8 cellular contexts compared by ENCODE assay signal in genomic region chr12:57621497-57622292, GRCh38. TPM values are rescaled to one million over a fixed set of nuclear protein-coding genes. Genes with fewer than 3 reads are reported as not detected.
DNase-seq lines count a peak whose midpoint lies in the region; ATAC-seq and TF ChIP-seq lines count a peak whose summit lies in the region.

No MANE protein-coding gene starts in this region.

- no peak overlapping the region for H3K27ac ChIP-seq in HEK293 (ENCODE audit: extremely low read depth, low read depth, low read length)
- no peak overlapping the region for H3K27ac ChIP-seq in Panc1 (ENCODE audit: low read length)
- no peak overlapping the region for H3K27ac ChIP-seq in cardiac muscle cell

- intact Hi-C loops in Caco-2 (cut with micrococcal nuclease; ENCODE audit: unreplicated experiment) (loop anchor here (1.0 to 5.0 kb wide), 2 partner anchors 38 to 99 kb away; partner anchors contain the start of genes DDIT3 and MBD6), Panc1 (cut with micrococcal nuclease; ENCODE audit: unreplicated experiment) (loop anchor here (1.0 to 5.0 kb wide), 2 partner anchors 38 to 164 kb away; partner anchors contain the start of genes GLI1 and INHBE)

- DNase-seq in Caco-2 (peak; percentile 59 to 81), Panc1 (ENCODE audit: low read depth, low spot score) (no peak), cardiac muscle cell (ENCODE audit: low read depth in 1 of 2, low spot score in 1 of 2) (peak; percentile 53 to 79), progenitor cell of endocrine pancreas (ENCODE audit: low spot score, unreplicated experiment) (peak; percentile 67)
- DNase-seq in activated naive CD4-positive, alpha-beta T cell treated with anti-CD3 and anti-CD28 coated beads, Interleukin-2, amount 50 U/mL, for 16 hours = peak; percentile 68

- H3K36me3 ChIP-seq in Caco-2 (ENCODE audit: control insufficient read depth, insufficient read depth, low read length) (no peaks in the 10 kb centered on the region), HEK293 (ENCODE audit: control insufficient read depth in 2 of 2, insufficient read depth in 1 of 2, low read length in 2 of 2) (peaks cover 0 to 49% of the 10 kb centered on the region in 2 experiments; a peak in 1 of 3 replicates), Panc1 (ENCODE audit: control insufficient read depth, insufficient read depth, low read length) (no peaks in the 10 kb centered on the region), cardiac muscle cell (no peaks in the 10 kb centered on the region)

- H3K27me3 Mint-ChIP-seq in Caco-2 (ENCODE audit: insufficient read depth, unreplicated experiment) (peaks cover 26% of the 10 kb centered on the region), progenitor cell of endocrine pancreas (peaks cover 100% of the 10 kb centered on the region)

- in situ Hi-C loops in Panc1 (cut with HindIII; ENCODE audit: low pct_unique_long_range_greater_than_20kb, low sequenced_read_pairs) = no loop called here

- H3K4me1 ChIP-seq in Caco-2 = no peaks in the 10 kb centered on the region; the same call in 1 of the 2 replicates
- no peaks in the 10 kb centered on the region for H3K4me1 ChIP-seq in HEK293 (ENCODE audit: control insufficient read depth, insufficient read depth, low read length)
- H3K4me1 ChIP-seq in Panc1 (ENCODE audit: control insufficient read depth, insufficient read depth, low read length) = peaks cover 13% of the 10 kb centered on the region
- H3K4me1 ChIP-seq in cardiac muscle cell (ENCODE audit: low read depth) = peaks cover 5% of the 10 kb centered on the region

- no peaks in the 10 kb centered on the region for H3K36me3 Mint-ChIP-seq in Caco-2 (ENCODE audit: insufficient read depth, unreplicated experiment)
- H3K36me3 Mint-ChIP-seq in progenitor cell of endocrine pancreas (ENCODE audit: insufficient read depth) = peaks cover 5% of the 10 kb centered on the region

- H3K4me3 ChIP-seq in Caco-2 (ENCODE audit: low read depth, low read length) (peak overlapping the region; percentile 34), HEK293 (ENCODE audit: low read depth, low read length) (peak overlapping the region; percentile 29), Panc1 (ENCODE audit: low read depth in 2 of 2, low read length in 2 of 2) (peak overlapping the region; percentile 18 to 53), cardiac muscle cell (peak overlapping the region; percentile 27)

- H3K9me3 ChIP-seq in Caco-2 = no peaks in the 10 kb centered on the region
- H3K9me3 ChIP-seq in HEK293 (ENCODE audit: control insufficient read depth, insufficient read depth, low read depth, low read length) = no peaks in the 10 kb centered on the region
- H3K9me3 ChIP-seq in Panc1 (ENCODE audit: control insufficient read depth, insufficient read depth, low read depth, low read length) = no peaks in the 10 kb centered on the region
- H3K9me3 ChIP-seq in cardiac muscle cell (ENCODE audit: low read depth) = no peaks in the 10 kb centered on the region

- ATAC-seq in Panc1 = peak; percentile 88
- ATAC-seq in GM21717 (IDR thresholded peaks at IDR 0.05; ENCODE audit: unreplicated experiment) = no peak
- ATAC-seq in HG03280 (IDR thresholded peaks at IDR 0.05; ENCODE audit: unreplicated experiment) = no peak

- BruUV-seq in Caco-2 (replicated peaks; lab: Mats Ljungman, UMichigan) = no TSS peak
- no TSS peak for BruUV-seq in Panc1 (replicated peaks; lab: Mats Ljungman, UMichigan)

- H3K4me3 Mint-ChIP-seq in Caco-2 (ENCODE audit: unreplicated experiment) (peak overlapping the region; percentile 75), progenitor cell of endocrine pancreas (ENCODE audit: low read depth) (peak overlapping the region; percentile 66)

- TF ChIP-seq CTCF in Caco-2 (IDR thresholded peaks at IDR 0.05; ENCODE audit: insufficient read depth in 1 of 2, low read depth in 1 of 2, low read length in 1 of 2, severe bottlenecking in 1 of 2, unreplicated experiment in 1 of 2) = peak; percentile 85 to 94
- TF ChIP-seq CTCF in HEK293 (tag by site-specific recombination; IDR thresholded peaks at IDR 0.05) = peak; percentile 93
- TF ChIP-seq CTCF in Panc1 (IDR thresholded peaks at IDR 0.05) = peak; percentile 98
- TF ChIP-seq CTCF in cardiac muscle cell (IDR thresholded peaks at IDR 0.05; ENCODE audit: low read depth, low read length) = peak; percentile 93
- TF ChIP-seq CTCF in progenitor cell of endocrine pancreas (IDR thresholded peaks at IDR 0.05; ENCODE audit: unreplicated experiment) = peak; percentile 91

- no peak overlapping the region for H3K27ac Mint-ChIP-seq in Caco-2 (ENCODE audit: unreplicated experiment)
- H3K27ac Mint-ChIP-seq in progenitor cell of endocrine pancreas = no peak overlapping the region

- H3K4me1 Mint-ChIP-seq in Caco-2 (ENCODE audit: low read depth, unreplicated experiment) = peaks cover 7% of the 10 kb centered on the region
- H3K4me1 Mint-ChIP-seq in progenitor cell of endocrine pancreas (ENCODE audit: low read depth) = peaks cover 11% of the 10 kb centered on the region

- H3K27me3 ChIP-seq in Caco-2 (replicated peaks; ENCODE audit: control insufficient read depth, insufficient read depth, low read length) (peaks cover 4% of the 10 kb centered on the region), Panc1 (ENCODE audit: control insufficient read depth, insufficient read depth, low read length) (no peaks in the 10 kb centered on the region), cardiac muscle cell (peaks cover 100% of the 10 kb centered on the region)

- no peaks in the 10 kb centered on the region for H3K9me3 Mint-ChIP-seq in Caco-2 (ENCODE audit: unreplicated experiment)
- H3K9me3 Mint-ChIP-seq in progenitor cell of endocrine pancreas (ENCODE audit: low read depth) = no peaks in the 10 kb centered on the region

- POLR2A ChIA-PET in Caco-2 (lab: Charles Lee) (no interaction called here), HEK293 (lab: Yijun Ruan, JAX) (interaction anchor here (1.8 kb wide), 1 partner anchor 38 kb away, joined by 6 read pairs; no protein-coding TSS in a partner anchor), Panc1 (lab: Charles Lee) (no interaction called here)

- CTCF ChIA-PET in Caco-2 (lab: Charles Lee) = interaction anchor here (0.7 to 3.0 kb wide), 4 partner anchors 11 to 42 kb away, joined by 3 to 20 read pairs (median 10); partner anchors contain the start of gene B4GALNT1
- CTCF ChIA-PET in HEK293 (lab: Yijun Ruan, JAX) = interaction anchor here (0.6 to 4.5 kb wide), 23 partner anchors 8 to 159 kb away, joined by 3 to 113 read pairs (median 4); partner anchors contain the start of genes B4GALNT1, CYP27B1, DCTN2 and DTX3
- CTCF ChIA-PET in Panc1 (lab: Charles Lee) = interaction anchor here (0.7 kb wide), 1 partner anchor 57 kb away, joined by 3 read pairs; no protein-coding TSS in a partner anchor

TF ChIP-seq in HEK293, 187 proteins besides CTCF, POLR2A, EP300 and RAD21 (continues in another document):
- TF ChIP-seq ZSCAN5A (tag by site-specific recombination; IDR thresholded peaks at IDR 0.05) (no peak), ZNF169 (tag by site-specific recombination; IDR thresholded peaks at IDR 0.05) (no peak)

RNA-seq across cellular contexts. Expression of gene ARHGEF25, which starts 10.5 kb away (rescaled TPM):
- total RNA-seq in Caco-2 (2022) = 5.2 and 5.5 TPM in 2 replicates
- total RNA-seq in Panc1 (2021; ENCODE audit: unreplicated experiment) = 10.5 TPM
- polyA plus RNA-seq in Panc1 (2012; ENCODE audit: insufficient read length) = 25.5 TPM
- total RNA-seq in cardiac muscle cell = 22.3 and 38.6 TPM in 2 replicates
- 2.0 and 3.5 TPM in 2 replicates for polyA plus RNA-seq in cardiac muscle cell
- 17.0 and 18.4 TPM in 2 replicates for total RNA-seq in progenitor cell of endocrine pancreas

RNA-seq across cellular contexts. Expression of gene B4GALNT1, which starts 11.3 kb away (rescaled TPM):
- total RNA-seq in Caco-2 (2022) (4.2 and 5.7 TPM in 2 replicates), Panc1 (2021; ENCODE audit: unreplicated experiment) (48.6 TPM), cardiac muscle cell (0.32 TPM in 1 of 2 replicates, not detected in the other), progenitor cell of endocrine pancreas (0.73 and 1.1 TPM in 2 replicates)
- polyA plus RNA-seq in Panc1 (2012; ENCODE audit: insufficient read length) = 44.0 TPM
- 0.29 TPM in 1 of 2 replicates, not detected in the other for polyA plus RNA-seq in cardiac muscle cell

RNA-seq across cellular contexts. Expression of gene DTX3, which starts 17.1 kb away (rescaled TPM):
- 17.4 and 20.4 TPM in 2 replicates for total RNA-seq in Caco-2 (2022)
- total RNA-seq in Panc1 (2021; ENCODE audit: unreplicated experiment) = 37.8 TPM
- polyA plus RNA-seq in Panc1 (2012; ENCODE audit: insufficient read length) = 55.1 TPM
- 52.1 and 59.0 TPM in 2 replicates for total RNA-seq in cardiac muscle cell
- polyA plus RNA-seq in cardiac muscle cell = 44.5 and 46.6 TPM in 2 replicates
- 79.9 and 83.0 TPM in 2 replicates for total RNA-seq in progenitor cell of endocrine pancreas

RNA-seq across cellular contexts. Expression of gene PIP4K2C, which starts 30.7 kb away (rescaled TPM):
- total RNA-seq in Caco-2 (2022) (42.0 and 48.0 TPM in 2 replicates), Panc1 (2021; ENCODE audit: unreplicated experiment) (62.6 TPM), cardiac muscle cell (15.1 and 23.5 TPM in 2 replicates), progenitor cell of endocrine pancreas (38.4 and 39.0 TPM in 2 replicates)
- polyA plus RNA-seq in Panc1 (2012; ENCODE audit: insufficient read length) = 41.7 TPM
- 20.4 and 25.5 TPM in 2 replicates for polyA plus RNA-seq in cardiac muscle cell
